In genomic region chr10:44995581-44995913, GRCh38 we compare ENCODE assay signal across 9 cellular contexts. TPM values are rescaled to one million over a fixed set of nuclear protein-coding genes. Genes with fewer than 3 reads are reported as not detected.
DNase-seq lines count a peak whose midpoint lies in the region; ATAC-seq and TF ChIP-seq lines count a peak whose summit lies in the region.
"Had no signal": no experiment of that assay in that cellular context is flagged by ENCODE, and none has a peak within 500 bp of the region (broad histone marks: within the 10 kb centered on the region; RNA-seq: fewer than 3 reads in every experiment).

No MANE protein-coding gene starts in this region.

- no peaks in the 10 kb centered on the region for H3K9me3 ChIP-seq in muscle layer of duodenum (ENCODE audit: control insufficient read depth in 1 of 2, low read length in 2 of 2)
- no peaks in the 10 kb centered on the region for H3K9me3 ChIP-seq in tibial artery

- no peak for TF ChIP-seq CTCF in brain microvascular endothelial cell (IDR thresholded peaks at IDR 0.05; ENCODE audit: low read depth, low read length, missing control alignments)
- no peak for TF ChIP-seq CTCF in tibial artery (IDR thresholded peaks at IDR 0.05)

- H3K4me1 ChIP-seq in muscle layer of duodenum (ENCODE audit: control insufficient read depth in 1 of 2, insufficient read depth in 2 of 2, low read length in 2 of 2): peaks cover 17 to 31% of the 10 kb centered on the region in 2 donors
- peaks cover 6 to 99% (median 91%) of the 10 kb centered on the region in 4 donors for H3K4me1 ChIP-seq in tibial artery

- no peak for ATAC-seq in activated CD8-positive, alpha-beta memory T cell treated with anti-CD3 and anti-CD28 coated beads, Interleukin-2, amount 10 ng/mL, durations not matched to agents 7 days and 5 days
- no peak for ATAC-seq in SK-N-SH treated with all-trans-retinoic acid at 6 μM for 48 hours
- ATAC-seq in HG02884 (IDR thresholded peaks at IDR 0.05; ENCODE audit: unreplicated experiment): no peak

- H3K27ac ChIP-seq in brain microvascular endothelial cell: peak overlapping the region; percentile 34
- H3K27ac ChIP-seq in muscle layer of duodenum (ENCODE audit: low read length): peak overlapping the region; percentile 52
- peak overlapping the region; percentile 90 to 91 for H3K27ac ChIP-seq in tibial artery

- no peaks in the 10 kb centered on the region for H3K27me3 ChIP-seq in brain microvascular endothelial cell (replicated peaks)
- no peaks in the 10 kb centered on the region for H3K27me3 ChIP-seq in muscle layer of duodenum (ENCODE audit: low read depth, low read length)
- H3K27me3 ChIP-seq in tibial artery: no peaks in the 10 kb centered on the region

- peaks cover 41% of the 10 kb centered on the region for H3K4me1 Mint-ChIP-seq in activated CD8-positive, alpha-beta memory T cell treated with anti-CD3 and anti-CD28 coated beads, Interleukin-2, amount 10 ng/mL, durations not matched to agents 7 days and 5 days

- H3K4me3 ChIP-seq in brain microvascular endothelial cell (ENCODE audit: low read depth, low read length) (no peak overlapping the region), muscle layer of duodenum (ENCODE audit: low read depth in 1 of 2, low read length in 2 of 2) (no peak overlapping the region), tibial artery (no peak overlapping the region)

- H3K36me3 ChIP-seq in brain microvascular endothelial cell (replicated peaks) (no peaks in the 10 kb centered on the region), muscle layer of duodenum (ENCODE audit: control insufficient read depth in 1 of 2, insufficient read depth in 2 of 2, low read length in 2 of 2) (peaks cover 16 to 17% of the 10 kb centered on the region in 2 donors), tibial artery (no peaks in the 10 kb centered on the region)

- H3K27me3 Mint-ChIP-seq in activated CD8-positive, alpha-beta memory T cell treated with anti-CD3 and anti-CD28 coated beads, Interleukin-2, amount 10 ng/mL, durations not matched to agents 7 days and 5 days: no peaks in the 10 kb centered on the region

- peaks cover 1% of the 10 kb centered on the region for H3K36me3 Mint-ChIP-seq in activated CD8-positive, alpha-beta memory T cell treated with anti-CD3 and anti-CD28 coated beads, Interleukin-2, amount 10 ng/mL, durations not matched to agents 7 days and 5 days

- peak; percentile 48 for DNase-seq in activated CD8-positive, alpha-beta memory T cell treated with anti-CD3 and anti-CD28 coated beads, Interleukin-2, amount 10 ng/mL, durations not matched to agents 7 days and 5 days
- DNase-seq in activated CD8-positive, alpha-beta memory T cell treated with anti-CD3 and anti-CD28 coated beads, Interleukin-2, amount 50 U/mL, for 48 hours: no peak
- no peak for DNase-seq in brain microvascular endothelial cell
- DNase-seq in tibial artery: no peak
- no peak for DNase-seq in occipital lobe (lab: John Stamatoyannopoulos, UW)
- DNase-seq: ACHN had no signal

- no peak overlapping the region for H3K4me3 Mint-ChIP-seq in activated CD8-positive, alpha-beta memory T cell treated with anti-CD3 and anti-CD28 coated beads, Interleukin-2, amount 10 ng/mL, durations not matched to agents 7 days and 5 days

- H3K27ac Mint-ChIP-seq in activated CD8-positive, alpha-beta memory T cell treated with anti-CD3 and anti-CD28 coated beads, Interleukin-2, amount 10 ng/mL, durations not matched to agents 7 days and 5 days: peak overlapping the region; percentile 59

- CTCF ChIA-PET in activated CD8-positive, alpha-beta memory T cell treated with anti-CD3 and anti-CD28 coated beads, Interleukin-2, amount 10 ng/mL, durations not matched to agents 7 days and 5 days (lab: Charles Lee): interaction anchor here (0.7 to 1.2 kb wide), 4 partner anchors 8 to 63 kb away, joined by 3 to 4 read pairs (median 3); no protein-coding TSS in a partner anchor

- intact Hi-C loops in tibial artery (cut with DNase I; ENCODE audit: low total_unique reads): no loop called here

- H3K9me3 Mint-ChIP-seq in activated CD8-positive, alpha-beta memory T cell treated with anti-CD3 and anti-CD28 coated beads, Interleukin-2, amount 10 ng/mL, durations not matched to agents 7 days and 5 days (ENCODE audit: low read depth): no peaks in the 10 kb centered on the region

- in situ Hi-C loops in brain microvascular endothelial cell (cut with HindIII; ENCODE audit: low pct_ligation_motif_present, low sequenced_read_pairs): no loop called here

TF ChIP-seq in SK-N-SH treated with all-trans-retinoic acid at 6 μM for 48 hours, 23 proteins besides CTCF, POLR2A, EP300 and RAD21:
- TF ChIP-seq RARB (CRISPR knock-in tag; IDR thresholded peaks at IDR 0.05) (no peak), ZNF565 (CRISPR knock-in tag; conservative IDR thresholded peaks at IDR 0.05; ENCODE audit: low read depth) (no peak), POU6F1 (CRISPR knock-in tag; IDR thresholded peaks at IDR 0.05; ENCODE audit: borderline replicate concordance, low read depth) (no peak), GLIS3 (CRISPR knock-in tag; IDR thresholded peaks at IDR 0.05) (no peak), OSR1 (CRISPR knock-in tag; IDR thresholded peaks at IDR 0.05) (no peak), ESRRG (CRISPR knock-in tag; IDR thresholded peaks at IDR 0.05) (no peak)
- TF ChIP-seq, protein P1, sequence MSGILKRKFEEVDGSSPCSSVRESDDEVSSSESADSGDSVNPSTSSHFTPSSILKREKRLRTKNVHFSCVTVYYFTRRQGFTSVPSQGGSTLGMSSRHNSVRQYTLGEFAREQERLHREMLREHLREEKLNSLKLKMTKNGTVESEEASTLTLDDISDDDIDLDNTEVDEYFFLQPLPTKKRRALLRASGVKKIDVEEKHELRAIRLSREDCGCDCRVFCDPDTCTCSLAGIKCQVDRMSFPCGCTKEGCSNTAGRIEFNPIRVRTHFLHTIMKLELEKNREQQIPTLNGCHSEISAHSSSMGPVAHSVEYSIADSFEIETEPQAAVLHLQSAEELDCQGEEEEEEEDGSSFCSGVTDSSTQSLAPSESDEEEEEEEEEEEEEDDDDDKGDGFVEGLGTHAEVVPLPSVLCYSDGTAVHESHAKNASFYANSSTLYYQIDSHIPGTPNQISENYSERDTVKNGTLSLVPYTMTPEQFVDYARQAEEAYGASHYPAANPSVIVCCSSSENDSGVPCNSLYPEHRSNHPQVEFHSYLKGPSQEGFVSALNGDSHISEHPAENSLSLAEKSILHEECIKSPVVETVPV (CRISPR knock-in tag; IDR thresholded peaks at IDR 0.05): no peak
- TF ChIP-seq, protein P2, sequence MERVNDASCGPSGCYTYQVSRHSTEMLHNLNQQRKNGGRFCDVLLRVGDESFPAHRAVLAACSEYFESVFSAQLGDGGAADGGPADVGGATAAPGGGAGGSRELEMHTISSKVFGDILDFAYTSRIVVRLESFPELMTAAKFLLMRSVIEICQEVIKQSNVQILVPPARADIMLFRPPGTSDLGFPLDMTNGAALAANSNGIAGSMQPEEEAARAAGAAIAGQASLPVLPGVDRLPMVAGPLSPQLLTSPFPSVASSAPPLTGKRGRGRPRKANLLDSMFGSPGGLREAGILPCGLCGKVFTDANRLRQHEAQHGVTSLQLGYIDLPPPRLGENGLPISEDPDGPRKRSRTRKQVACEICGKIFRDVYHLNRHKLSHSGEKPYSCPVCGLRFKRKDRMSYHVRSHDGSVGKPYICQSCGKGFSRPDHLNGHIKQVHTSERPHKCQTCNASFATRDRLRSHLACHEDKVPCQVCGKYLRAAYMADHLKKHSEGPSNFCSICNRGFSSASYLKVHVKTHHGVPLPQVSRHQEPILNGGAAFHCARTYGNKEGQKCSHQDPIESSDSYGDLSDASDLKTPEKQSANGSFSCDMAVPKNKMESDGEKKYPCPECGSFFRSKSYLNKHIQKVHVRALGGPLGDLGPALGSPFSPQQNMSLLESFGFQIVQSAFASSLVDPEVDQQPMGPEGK (CRISPR knock-in tag; IDR thresholded peaks at IDR 0.05; ENCODE audit: borderline replicate concordance): no peak

RNA-seq across cellular contexts. Expression of gene ZNF22, which starts 5.2 kb away (rescaled TPM):
- 10 to 100 TPM; 29.5 to 29.6 TPM for total RNA-seq in activated CD8-positive, alpha-beta memory T cell treated with anti-CD3 and anti-CD28 coated beads, Interleukin-2, amount 10 ng/mL, durations not matched to agents 7 days and 5 days
- total RNA-seq in occipital lobe: 48.8 TPM

RNA-seq across cellular contexts. Expression of gene DEPP1, which starts 16.9 kb away (rescaled TPM):
- total RNA-seq in activated CD8-positive, alpha-beta memory T cell treated with anti-CD3 and anti-CD28 coated beads, Interleukin-2, amount 10 ng/mL, durations not matched to agents 7 days and 5 days: under 1 TPM in 1 of 2 experiments, not detected in 1; 0.37 TPM
- total RNA-seq in occipital lobe: 3.1 TPM

RNA-seq across cellular contexts. Expression of gene RASSF4, which starts 35.9 kb away (rescaled TPM):
- total RNA-seq in activated CD8-positive, alpha-beta memory T cell treated with anti-CD3 and anti-CD28 coated beads, Interleukin-2, amount 10 ng/mL, durations not matched to agents 7 days and 5 days: 1 to 10 TPM; 1.2 to 3.1 TPM
- total RNA-seq in occipital lobe: 7.2 TPM

Comparison
In these comparisons a context has a peak if more than half of its experiments do, and no peak if none do; other contexts are left out.
1. H3K27ac ChIP-seq: peak in every context shown above with its lines; median percentile 90 in tibial artery; 52 in muscle layer of duodenum; 34 in brain microvascular endothelial cell.